In the genomic region with DNA sequence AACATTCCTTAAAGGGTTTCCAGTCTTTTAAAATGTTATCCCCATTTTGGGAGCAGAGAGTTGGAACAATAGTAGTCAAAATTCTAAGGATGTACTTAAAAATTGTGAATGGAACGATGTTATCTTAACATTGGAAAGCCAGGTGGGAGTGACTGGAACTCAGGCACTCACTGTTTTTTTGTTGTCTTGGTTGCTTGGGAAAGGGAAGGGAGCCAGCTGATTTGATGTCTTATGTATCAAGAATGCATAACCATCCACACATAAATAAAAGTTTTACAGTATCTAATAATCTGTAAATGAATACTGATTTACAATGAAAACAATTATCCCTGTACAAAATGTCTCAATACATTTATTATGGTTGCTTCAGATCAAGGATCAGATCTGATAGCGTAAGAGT, we compare ENCODE assay signal across 26 cellular contexts.
A peak's percentile ranks its signal among the peaks of the same experiment; 100 is the strongest.
DNase-seq lines count a peak whose midpoint lies in the region; ATAC-seq and TF ChIP-seq lines count a peak whose summit lies in the region.
"Had no signal": no experiment of that assay in that cellular context is flagged by ENCODE, and none has a peak within 500 bp of the region (broad histone marks: within the 10 kb centered on the region; RNA-seq: fewer than 3 reads in every experiment).

No MANE protein-coding gene starts in this region.

- H3K9me3 ChIP-seq in right cardiac atrium (ENCODE audit: control insufficient read depth, low read length) (no peaks in the 10 kb centered on the region), vagina (no peaks in the 10 kb centered on the region), body of pancreas (no peaks in the 10 kb centered on the region)
- H3K9me3 ChIP-seq: BLaER1, prostate gland, upper lobe of left lung had no signal

- H3K4me3 Mint-ChIP-seq in activated naive CD4-positive, alpha-beta T cell treated with anti-CD3 and anti-CD28 coated beads, Interleukin-2, amount 10 ng/mL, durations not matched to agents 7 days and 5 days, result no peak overlapping the region
- H3K4me3 Mint-ChIP-seq: activated naive CD8-positive, alpha-beta T cell treated with anti-CD3 and anti-CD28 coated beads, Interleukin-2, amount 50 U/mL, for 24 hours had no signal

- H3K4me3 ChIP-seq in right cardiac atrium (ENCODE audit: low read length) (peak overlapping the region; percentile 62), vagina (peak overlapping the region; percentile 8 to 28), body of pancreas (no peak overlapping the region)
- H3K4me3 ChIP-seq: BLaER1, prostate gland, upper lobe of left lung had no signal

- H3K27me3 Mint-ChIP-seq in activated naive CD4-positive, alpha-beta T cell treated with anti-CD3 and anti-CD28 coated beads, Interleukin-2, amount 10 ng/mL, durations not matched to agents 7 days and 5 days, result no peaks in the 10 kb centered on the region
- H3K27me3 Mint-ChIP-seq: activated naive CD8-positive, alpha-beta T cell treated with anti-CD3 and anti-CD28 coated beads, Interleukin-2, amount 50 U/mL, for 24 hours had no signal

- ATAC-seq in right cardiac atrium (no peak), Right ventricle myocardium inferior (no peak), GM18520 (IDR thresholded peaks at IDR 0.05; ENCODE audit: unreplicated experiment) (no peak), body of pancreas (no peak)
- ATAC-seq: activated naive CD8-positive, alpha-beta T cell treated with anti-CD3 and anti-CD28 coated beads, Interleukin-2, amount 50 U/mL, for 24 hours had no signal

- H3K36me3 Mint-ChIP-seq in activated naive CD4-positive, alpha-beta T cell treated with anti-CD3 and anti-CD28 coated beads, Interleukin-2, amount 10 ng/mL, durations not matched to agents 7 days and 5 days, result no peaks in the 10 kb centered on the region

- TF ChIP-seq POLR2A in vagina (IDR thresholded peaks at IDR 0.05), result no peak
- no peak for TF ChIP-seq POLR2A in body of pancreas (IDR thresholded peaks at IDR 0.05)

- CTCF ChIA-PET in activated naive CD4-positive, alpha-beta T cell treated with anti-CD3 and anti-CD28 coated beads, Interleukin-2, amount 10 ng/mL, durations not matched to agents 7 days and 5 days (lab: Charles Lee), result no interaction called here

- H3K9me3 Mint-ChIP-seq in activated naive CD4-positive, alpha-beta T cell treated with anti-CD3 and anti-CD28 coated beads, Interleukin-2, amount 10 ng/mL, durations not matched to agents 7 days and 5 days, result no peaks in the 10 kb centered on the region
- H3K9me3 Mint-ChIP-seq: activated naive CD8-positive, alpha-beta T cell treated with anti-CD3 and anti-CD28 coated beads, Interleukin-2, amount 50 U/mL, for 24 hours had no signal

- H3K4me1 ChIP-seq in right cardiac atrium (ENCODE audit: control insufficient read depth, insufficient read depth, low read length) (no peaks in the 10 kb centered on the region), vagina (no peaks in the 10 kb centered on the region), body of pancreas (no peaks in the 10 kb centered on the region)
- H3K4me1 ChIP-seq: BLaER1, prostate gland, upper lobe of left lung had no signal

- DNase-seq in right cardiac atrium (no peak), Right ventricle myocardium inferior (ENCODE audit: missing footprints) (no peak), fibroblast of gingiva (ENCODE audit: low read depth) (peak; percentile 48), myocyte (ENCODE audit: low read depth) (peak; percentile 9), vagina (ENCODE audit: extremely low spot score in 2 of 2) (no peak), body of pancreas (no peak)
- no peak for DNase-seq in activated naive CD4-positive, alpha-beta T cell treated with anti-CD3 and anti-CD28 coated beads, Interleukin-2, amount 10 ng/mL, durations not matched to agents 7 days and 5 days
- DNase-seq: activated CD4-positive, alpha-beta T cell treated with anti-CD3 and anti-CD28 coated beads for 4 hours; activated gamma-delta T cell; activated naive CD8-positive, alpha-beta T cell treated with anti-CD3 and anti-CD28 coated beads, Interleukin-2, amount 50 U/mL, for 24 hours; DMS153; effector memory CD4-positive, alpha-beta T cell; GOT3; NCI-H1092; NCI-H1694 treated with DMSO at 0.1 percent for 48 hours; NCI-H2171; NCI-H524 treated with DMSO at 0.1 percent for 48 hours; SHP77 treated with DMSO at 0.1 percent for 48 hours; small intestine; SW 1271; T-helper 9 cell; upper lobe of left lung had no signal

- H3K27me3 ChIP-seq in right cardiac atrium (ENCODE audit: control insufficient read depth, insufficient read depth) (no peaks in the 10 kb centered on the region), vagina (no peaks in the 10 kb centered on the region), body of pancreas (no peaks in the 10 kb centered on the region)
- H3K27me3 ChIP-seq: BLaER1, upper lobe of left lung had no signal

- no peak overlapping the region for H3K27ac Mint-ChIP-seq in activated naive CD4-positive, alpha-beta T cell treated with anti-CD3 and anti-CD28 coated beads, Interleukin-2, amount 10 ng/mL, durations not matched to agents 7 days and 5 days
- H3K27ac Mint-ChIP-seq: activated naive CD8-positive, alpha-beta T cell treated with anti-CD3 and anti-CD28 coated beads, Interleukin-2, amount 50 U/mL, for 24 hours had no signal

- 53% methylated on average over 2 of the region's 2 CpGs for WGBS in right cardiac atrium
- WGBS in body of pancreas, 2 donors, result 65 to 72% methylated on average over 2 of the region's 2 CpGs

- no peaks in the 10 kb centered on the region for H3K4me1 Mint-ChIP-seq in activated naive CD4-positive, alpha-beta T cell treated with anti-CD3 and anti-CD28 coated beads, Interleukin-2, amount 10 ng/mL, durations not matched to agents 7 days and 5 days
- H3K4me1 Mint-ChIP-seq: activated naive CD8-positive, alpha-beta T cell treated with anti-CD3 and anti-CD28 coated beads, Interleukin-2, amount 50 U/mL, for 24 hours had no signal

- intact Hi-C loops in right cardiac atrium (cut with DNase I), result no loop called here
- intact Hi-C loops in Right ventricle myocardium inferior (cut with DNase I), result no loop called here
- intact Hi-C loops in vagina (cut with DNase I), result no loop called here
- intact Hi-C loops in body of pancreas (cut with DNase I), result no loop called here

- no peak for TF ChIP-seq CTCF in vagina (IDR thresholded peaks at IDR 0.05)
- TF ChIP-seq CTCF in body of pancreas (IDR thresholded peaks at IDR 0.05), result no peak

- H3K27ac ChIP-seq in right cardiac atrium (ENCODE audit: low read length), result no peak overlapping the region
- H3K27ac ChIP-seq in vagina, result no peak overlapping the region
- no peak overlapping the region for H3K27ac ChIP-seq in body of pancreas
- H3K27ac ChIP-seq: BLaER1, prostate gland, upper lobe of left lung, VCaP had no signal

- H3K36me3 ChIP-seq in vagina, result no peaks in the 10 kb centered on the region
- no peaks in the 10 kb centered on the region for H3K36me3 ChIP-seq in body of pancreas (replicated peaks in 1 of 2; ENCODE audit: insufficient read depth in 1 of 2, low read depth in 2 of 2)
- H3K36me3 ChIP-seq: BLaER1, prostate gland, upper lobe of left lung had no signal

Comparison
In these comparisons a context has a peak if more than half of its experiments do, and no peak if none do; other contexts are left out.
1. DNase-seq: peak in fibroblast of gingiva (single experiment) and myocyte (single experiment); none in right cardiac atrium (0 of 3), Right ventricle myocardium inferior (single experiment), vagina (0 of 2), body of pancreas (0 of 4) and activated naive CD4-positive, alpha-beta T cell treated with anti-CD3 and anti-CD28 coated beads, Interleukin-2, amount 10 ng/mL, durations not matched to agents 7 days and 5 days (single experiment).
2. H3K4me3 ChIP-seq: peak in right cardiac atrium (single experiment) and vagina (2 of 2); none in body of pancreas (0 of 2).